In genomic region chr12:93434305-93434704, GRCh38 we compare ENCODE assay signal across 15 cellular contexts. TPM values are rescaled to one million over a fixed set of nuclear protein-coding genes. Genes with fewer than 3 reads are reported as not detected.
A peak's percentile ranks its signal among the peaks of the same experiment; 100 is the strongest.
DNase-seq lines count a peak whose midpoint lies in the region; ATAC-seq and TF ChIP-seq lines count a peak whose summit lies in the region.
"Had no signal": no experiment of that assay in that cellular context is flagged by ENCODE, and none has a peak within 500 bp of the region (broad histone marks: within the 10 kb centered on the region; RNA-seq: fewer than 3 reads in every experiment).

No MANE protein-coding gene starts in this region.

- POLR2A ChIA-PET in OCI-LY7 (lab: Charles Lee) = interaction anchor here (0.6 to 1.6 kb wide), 6 partner anchors 8 to 33 kb away, joined by 3 to 8 read pairs (median 4); partner anchors contain the start of gene MRPL42

- H3K4me3 ChIP-seq in GM12865 (ENCODE audit: low read depth, low read length) (peak overlapping the region; percentile 46), OCI-LY7 (ENCODE audit: low read depth, low read length, poor library complexity, severe bottlenecking) (peak overlapping the region; percentile 50), gastroesophageal sphincter (peak overlapping the region; percentile 8 to 21), skeletal muscle satellite cell (ENCODE audit: low read length) (no peak overlapping the region)

- DNase-seq in GM12865 (ENCODE audit: low read depth) (no peak), OCI-LY7 (ENCODE audit: low spot score) (no peak), Calu3 (no peak), midbrain (lab: John Stamatoyannopoulos, UW) (no peak), HPDE6-E6E7 (ENCODE audit: extremely low spot score) (no peak)
- no peak for DNase-seq in effector memory CD8-positive, alpha-beta T cell
- DNase-seq: activated CD4-positive, alpha-beta T cell treated with anti-CD3 and anti-CD28 coated beads, Interleukin-2, amount 10 ng/mL, durations not matched to agents 7 days and 5 days; GF-D8; KG1; stimulated activated CD4-positive, alpha-beta T cell treated with anti-CD3 and anti-CD28 coated beads, Interleukin-2, amount 100 ng/mL, for 48 hours had no signal

- H3K9me3 ChIP-seq in OCI-LY7 (ENCODE audit: low read length) (peaks cover 14% of the 10 kb centered on the region; the same call in 1 of the 2 replicates), gastroesophageal sphincter (no peaks in the 10 kb centered on the region), skeletal muscle satellite cell (replicated peaks; ENCODE audit: low read length) (no peaks in the 10 kb centered on the region)

- H3K4me1 Mint-ChIP-seq in Calu3 (ENCODE audit: low read depth, unreplicated experiment) = peaks cover 47% of the 10 kb centered on the region
- H3K4me1 Mint-ChIP-seq in effector memory CD8-positive, alpha-beta T cell (ENCODE audit: low read depth in 2 of 2) = peaks cover 58 to 70% of the 10 kb centered on the region in 2 donors

- peak overlapping the region; percentile 97 for H3K4me2 ChIP-seq in OCI-LY7 (ENCODE audit: low read length)
- H3K4me2 ChIP-seq in skeletal muscle satellite cell (ENCODE audit: low read length) = peak overlapping the region; percentile 68

- intact Hi-C loops in OCI-LY7 (cut with micrococcal nuclease; ENCODE audit: unreplicated experiment) = no loop called here
- intact Hi-C loops in Calu3 (cut with micrococcal nuclease; ENCODE audit: unreplicated experiment) = no loop called here

- H4K20me1 ChIP-seq in OCI-LY7 (ENCODE audit: insufficient read depth, low read length) = peaks cover 59% of the 10 kb centered on the region

- H3K9me2 ChIP-seq in OCI-LY7 (ENCODE audit: insufficient read depth, low read length) = no peaks in the 10 kb centered on the region

- no peak for ATAC-seq in gastroesophageal sphincter
- ATAC-seq in effector memory CD8-positive, alpha-beta T cell (replicated peaks) = no peak

- no peak for TF ChIP-seq EP300 in gastroesophageal sphincter (IDR thresholded peaks at IDR 0.05)

- no peaks in the 10 kb centered on the region for H3K27me3 Mint-ChIP-seq in Calu3 (ENCODE audit: unreplicated experiment)
- no peaks in the 10 kb centered on the region for H3K27me3 Mint-ChIP-seq in effector memory CD8-positive, alpha-beta T cell
- H3K27me3 Mint-ChIP-seq: activated CD4-positive, alpha-beta T cell treated with anti-CD3 and anti-CD28 coated beads, Interleukin-2, amount 10 ng/mL, durations not matched to agents 7 days and 5 days; stimulated activated naive CD8-positive, alpha-beta T cell treated with anti-CD3 and anti-CD28 coated beads, Interleukin-15, Interleukin-2, amounts not matched to agents 100 ng/mL and 50 ng/mL, for 24 hours had no signal

- peaks cover 6% of the 10 kb centered on the region for H3K36me3 Mint-ChIP-seq in Calu3 (ENCODE audit: insufficient read depth, unreplicated experiment)
- H3K36me3 Mint-ChIP-seq in effector memory CD8-positive, alpha-beta T cell (ENCODE audit: insufficient read depth) = peaks cover 2% of the 10 kb centered on the region

- no peak for TF ChIP-seq CTCF in GM12865 (IDR thresholded peaks at IDR 0.05; ENCODE audit: insufficient read depth, low read depth, low read length, missing control alignments)
- TF ChIP-seq CTCF in OCI-LY7 (conservative IDR thresholded peaks at IDR 0.05; ENCODE audit: low read length) = no peak
- no peak for TF ChIP-seq CTCF in gastroesophageal sphincter (IDR thresholded peaks at IDR 0.05)
- no peak for TF ChIP-seq CTCF in Calu3 (IDR thresholded peaks at IDR 0.05; ENCODE audit: unreplicated experiment)

- no peak for TF ChIP-seq POLR2A in gastroesophageal sphincter (IDR thresholded peaks at IDR 0.05)

- peaks cover 84% of the 10 kb centered on the region for H3K4me1 ChIP-seq in OCI-LY7 (ENCODE audit: insufficient read depth, low read length, poor library complexity, severe bottlenecking)
- H3K4me1 ChIP-seq in gastroesophageal sphincter = peaks cover 3 to 94% (median 18%) of the 10 kb centered on the region in 3 donors
- H3K4me1 ChIP-seq in skeletal muscle satellite cell (ENCODE audit: control insufficient read depth, insufficient read depth, low read length) = peaks cover 36% of the 10 kb centered on the region
- H3K4me1 ChIP-seq: parathyroid adenoma had no signal

- H3K27me3 ChIP-seq in gastroesophageal sphincter = no peaks in the 10 kb centered on the region
- no peaks in the 10 kb centered on the region for H3K27me3 ChIP-seq in skeletal muscle satellite cell (ENCODE audit: control insufficient read depth, insufficient read depth, low read length)

- no peak overlapping the region for H2AFZ ChIP-seq in OCI-LY7 (ENCODE audit: low read length)
- H2AFZ ChIP-seq: parathyroid adenoma had no signal

- peak overlapping the region; percentile 3 for H3K9ac ChIP-seq in skeletal muscle satellite cell (ENCODE audit: low read depth, low read length)
- H3K9ac ChIP-seq: parathyroid adenoma had no signal

- H3K36me3 ChIP-seq in OCI-LY7 (ENCODE audit: insufficient read depth, low read length) (peaks cover 41% of the 10 kb centered on the region), gastroesophageal sphincter (no peaks in the 10 kb centered on the region), skeletal muscle satellite cell (ENCODE audit: insufficient read depth, low read length) (no peaks in the 10 kb centered on the region)

- no peaks in the 10 kb centered on the region for H3K9me3 Mint-ChIP-seq in Calu3 (ENCODE audit: low read depth, unreplicated experiment)
- H3K9me3 Mint-ChIP-seq in effector memory CD8-positive, alpha-beta T cell = no peaks in the 10 kb centered on the region
- H3K9me3 Mint-ChIP-seq: activated CD4-positive, alpha-beta T cell treated with anti-CD3 and anti-CD28 coated beads, Interleukin-2, amount 10 ng/mL, durations not matched to agents 7 days and 5 days; stimulated activated naive CD8-positive, alpha-beta T cell treated with anti-CD3 and anti-CD28 coated beads, Interleukin-15, Interleukin-2, amounts not matched to agents 100 ng/mL and 50 ng/mL, for 24 hours had no signal

- BruUV-seq in OCI-LY7 (replicated peaks; lab: Mats Ljungman, UMichigan) (no TSS peak), Calu3 (replicated peaks; lab: Mats Ljungman, UMichigan) (no TSS peak)

- H3K27ac ChIP-seq in OCI-LY7 (ENCODE audit: low read depth, low read length, poor library complexity, severe bottlenecking) (peak overlapping the region; percentile 93), gastroesophageal sphincter (peak overlapping the region; percentile 60 to 74 (median 64))
- H3K27ac ChIP-seq: C4-2B, parathyroid adenoma had no signal

- CTCF ChIA-PET in OCI-LY7 (lab: Charles Lee; ENCODE audit: unreplicated experiment) = no interaction called here
- CTCF ChIA-PET in Calu3 (lab: Charles Lee) = interaction anchor here (0.6 to 0.7 kb wide), 2 partner anchors 298 to 650 kb away, joined by 3 to 7 read pairs; no protein-coding TSS in a partner anchor

- H3K4me3 Mint-ChIP-seq in Calu3 (ENCODE audit: low read depth, unreplicated experiment) = no peak overlapping the region
- peak overlapping the region in 1 of 2 donors; percentile 54 for H3K4me3 Mint-ChIP-seq in effector memory CD8-positive, alpha-beta T cell
- H3K4me3 Mint-ChIP-seq: activated CD4-positive, alpha-beta T cell treated with anti-CD3 and anti-CD28 coated beads, Interleukin-2, amount 10 ng/mL, durations not matched to agents 7 days and 5 days; stimulated activated naive CD8-positive, alpha-beta T cell treated with anti-CD3 and anti-CD28 coated beads, Interleukin-15, Interleukin-2, amounts not matched to agents 100 ng/mL and 50 ng/mL, for 24 hours had no signal

- 0 to 8% methylated on average over 1 of the region's 1 CpG for WGBS in gastroesophageal sphincter (ENCODE audit: low coverage in 1 of 2), 2 donors

- H3K79me2 ChIP-seq in OCI-LY7 (ENCODE audit: insufficient read depth, low read depth, low read length) = peaks cover 100% of the 10 kb centered on the region

- no peak overlapping the region for H3K27ac Mint-ChIP-seq in Calu3 (ENCODE audit: unreplicated experiment)
- H3K27ac Mint-ChIP-seq in effector memory CD8-positive, alpha-beta T cell = no peak overlapping the region
- H3K27ac Mint-ChIP-seq: activated CD4-positive, alpha-beta T cell treated with anti-CD3 and anti-CD28 coated beads, Interleukin-2, amount 10 ng/mL, durations not matched to agents 7 days and 5 days had no signal

RNA-seq across cellular contexts. Expression of gene UBE2N, which starts 7.4 kb away (rescaled TPM):
- 193 and 214 TPM in 2 replicates for total RNA-seq in OCI-LY7 (2014; rRNA removed; shearing (Covaris generic))
- total RNA-seq in OCI-LY7 (2022) = 153 and 163 TPM in 2 replicates
- 10 to 100 TPM; 44.4 to 64.2 (median 53.4) TPM for total RNA-seq in gastroesophageal sphincter
- total RNA-seq in skeletal muscle satellite cell (2012; rRNA removed) = 76.8 and 89.8 TPM in 2 replicates
- total RNA-seq in Calu3 (2022) = 148 and 159 TPM in 2 replicates

RNA-seq across cellular contexts. Expression of gene MRPL42, which starts 33.0 kb away (rescaled TPM):
- total RNA-seq in OCI-LY7 (2014; rRNA removed; shearing (Covaris generic)) = 51.3 and 57.1 TPM in 2 replicates
- 61.6 and 64.0 TPM in 2 replicates for total RNA-seq in OCI-LY7 (2022)
- total RNA-seq in gastroesophageal sphincter = 10 to 100 TPM; 40.3 to 52.9 (median 46.2) TPM
- total RNA-seq in skeletal muscle satellite cell (2012; rRNA removed) = 69.2 and 81.7 TPM in 2 replicates
- total RNA-seq in Calu3 (2022) = 88.3 and 94.9 TPM in 2 replicates

RNA-seq across cellular contexts. Expression of gene NUDT4, which starts 56.6 kb away (rescaled TPM):
- 20.3 and 26.4 TPM in 2 replicates for total RNA-seq in OCI-LY7 (2014; rRNA removed; shearing (Covaris generic))
- total RNA-seq in OCI-LY7 (2022) = 32.4 and 32.5 TPM in 2 replicates
- total RNA-seq in gastroesophageal sphincter = 100 to 1,000 TPM in 1 of 4 donors, 10 to 100 TPM in 3; 91.2 to 146 (median 94.3) TPM
- total RNA-seq in skeletal muscle satellite cell (2012; rRNA removed) = 40.2 and 47.9 TPM in 2 replicates
- total RNA-seq in Calu3 (2022) = 47.3 and 58.0 TPM in 2 replicates
